Comparison of ENCODE assay signal across 20 cellular contexts in the genomic region with DNA sequence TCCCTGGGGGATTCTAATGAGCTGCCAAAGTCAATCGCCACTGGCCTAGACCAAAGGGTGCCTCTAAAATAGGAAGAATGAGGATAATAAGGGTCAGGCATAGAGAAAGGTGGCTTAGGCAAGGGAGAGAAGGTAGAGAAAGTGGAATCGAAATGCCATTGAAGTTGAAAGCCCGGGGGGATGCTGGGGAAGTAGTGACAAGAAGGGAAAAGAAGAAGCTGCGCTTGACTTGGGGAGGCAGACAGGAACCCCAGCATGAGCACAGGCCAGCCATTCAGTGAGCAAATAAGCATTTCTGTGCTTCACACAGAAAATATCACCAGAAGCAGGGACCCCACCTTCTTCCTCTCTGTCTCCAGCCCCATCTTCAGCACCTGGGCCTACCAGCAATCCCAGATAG. TPM values are rescaled to one million over a fixed set of nuclear protein-coding genes. Genes with fewer than 3 reads are reported as not detected.
DNase-seq lines count a peak whose midpoint lies in the region; ATAC-seq and FAIRE-seq lines count a peak whose summit lies in the region.
"Had no signal": no experiment of that assay in that cellular context is flagged by ENCODE, and none has a peak within 500 bp of the region (broad histone marks: within the 10 kb centered on the region; RNA-seq: fewer than 3 reads in every experiment).

No MANE protein-coding gene starts in this region.

- H3K36me3 ChIP-seq in small intestine (ENCODE audit: control insufficient read depth in 2 of 2, insufficient read depth in 2 of 2, low read length in 2 of 2), result no peaks in the 10 kb centered on the region
- H3K36me3 ChIP-seq: BE2C, brain microvascular endothelial cell had no signal

- 78 to 90% (median 83%) methylated on average over 4 of the region's 4 CpGs for WGBS in small intestine, 3 donors

- peaks cover 39% of the 10 kb centered on the region for H3K4me1 Mint-ChIP-seq in T-helper 1 cell treated with Interleukin-12 subunit alpha and Interleukin-12 subunit beta and Interleukin-4 antibody, amounts not matched to agents 30 μg/mL and 1 μg/mL, for 36 hours (ENCODE audit: low read depth)
- H3K4me1 Mint-ChIP-seq in activated CD4-positive, alpha-beta memory T cell treated with anti-CD3 and anti-CD28 coated beads for 36 hours (ENCODE audit: low read depth), result peaks cover 38% of the 10 kb centered on the region
- peaks cover 45% of the 10 kb centered on the region for H3K4me1 Mint-ChIP-seq in dendritic cell treated with granulocyte-macrophage colony-stimulating factor and Interleukin-4, amounts not matched to agents 40 ng/mL and 50 ng/mL, for 4 days (ENCODE audit: low read depth)
- H3K4me1 Mint-ChIP-seq: H9 had no signal

- H3K27ac ChIP-seq in small intestine (ENCODE audit: low read depth in 1 of 2, low read length in 1 of 2), result peak overlapping the region; percentile 66 to 74
- H3K27ac ChIP-seq: 22Rv1, brain microvascular endothelial cell, dorsolateral prefrontal cortex had no signal

- H3K27ac Mint-ChIP-seq in T-helper 1 cell treated with Interleukin-12 subunit alpha and Interleukin-12 subunit beta and Interleukin-4 antibody, amounts not matched to agents 30 μg/mL and 1 μg/mL, for 36 hours, result peak overlapping the region; percentile 96
- H3K27ac Mint-ChIP-seq in activated CD4-positive, alpha-beta memory T cell treated with anti-CD3 and anti-CD28 coated beads for 36 hours, result peak overlapping the region; percentile 99
- H3K27ac Mint-ChIP-seq in dendritic cell treated with granulocyte-macrophage colony-stimulating factor and Interleukin-4, amounts not matched to agents 40 ng/mL and 50 ng/mL, for 4 days, result peak overlapping the region; percentile 80

- H3K4me3 ChIP-seq in small intestine (ENCODE audit: low read depth in 1 of 2, low read length in 2 of 2), result peak overlapping the region; percentile 24 to 50
- H3K4me3 ChIP-seq: dorsolateral prefrontal cortex had no signal

- no peaks in the 10 kb centered on the region for H3K4me1 ChIP-seq in small intestine (ENCODE audit: control insufficient read depth in 2 of 2, insufficient read depth in 1 of 2, low read depth in 1 of 2, low read length in 1 of 2)
- H3K4me1 ChIP-seq: BE2C had no signal

- POLR2A ChIA-PET in activated CD4-positive, alpha-beta memory T cell treated with anti-CD3 and anti-CD28 coated beads for 36 hours (lab: Charles Lee), result interaction anchor here (1.5 to 19.5 kb wide), 8 partner anchors 11 to 380 kb away, joined by 5 to 803 read pairs (median 32); a partner anchor contains a TSS

- DNase-seq in T-helper 1 cell (no peak), small intestine (no peak), NCI-H1436 (lab: John Stamatoyannopoulos, UW) (no peak), NCI-H446 (lab: John Stamatoyannopoulos, UW) (no peak)
- no peak for DNase-seq in activated CD4-positive, alpha-beta memory T cell treated with anti-CD3 and anti-CD28 coated beads for 36 hours
- DNase-seq: activated CD4-positive, CD25-positive, alpha-beta regulatory T cell treated with anti-CD3 and anti-CD28 coated beads, Interleukin-2, amount 50 U/mL, for 72 hours; BE2C; brain microvascular endothelial cell; dorsolateral prefrontal cortex; H9; kidney; NCI-H1694 treated with DMSO at 0.1 percent for 48 hours; NCI-H510A; SHP77 treated with DMSO at 0.1 percent for 48 hours; T1000 had no signal

- CTCF ChIA-PET in activated CD4-positive, alpha-beta memory T cell treated with anti-CD3 and anti-CD28 coated beads for 36 hours (lab: Charles Lee), result interaction anchor here (1.5 to 6.8 kb wide), 6 partner anchors 8 to 304 kb away, joined by 3 to 60 read pairs (median 10); a partner anchor contains a TSS

- no peaks in the 10 kb centered on the region for H3K9me3 ChIP-seq in small intestine (ENCODE audit: control insufficient read depth, low read depth)
- H3K9me3 ChIP-seq: BE2C had no signal

- intact Hi-C loops in activated CD4-positive, alpha-beta memory T cell treated with anti-CD3 and anti-CD28 coated beads for 36 hours (cut with micrococcal nuclease), result no loop called here
- intact Hi-C loops in dendritic cell treated with granulocyte-macrophage colony-stimulating factor and Interleukin-4, amounts not matched to agents 40 ng/mL and 50 ng/mL, for 4 days (cut with micrococcal nuclease), result no loop called here

- H3K9me3 Mint-ChIP-seq in T-helper 1 cell treated with Interleukin-12 subunit alpha and Interleukin-12 subunit beta and Interleukin-4 antibody, amounts not matched to agents 30 μg/mL and 1 μg/mL, for 36 hours, result no peaks in the 10 kb centered on the region
- H3K9me3 Mint-ChIP-seq in activated CD4-positive, alpha-beta memory T cell treated with anti-CD3 and anti-CD28 coated beads for 36 hours, result no peaks in the 10 kb centered on the region
- no peaks in the 10 kb centered on the region for H3K9me3 Mint-ChIP-seq in dendritic cell treated with granulocyte-macrophage colony-stimulating factor and Interleukin-4, amounts not matched to agents 40 ng/mL and 50 ng/mL, for 4 days
- H3K9me3 Mint-ChIP-seq: H9 had no signal

- no peaks in the 10 kb centered on the region for H3K27me3 ChIP-seq in small intestine (ENCODE audit: control insufficient read depth in 2 of 2, insufficient read depth in 2 of 2, low read length in 2 of 2)
- H3K27me3 ChIP-seq: BE2C, brain microvascular endothelial cell, dorsolateral prefrontal cortex had no signal

- H3K4me3 Mint-ChIP-seq in T-helper 1 cell treated with Interleukin-12 subunit alpha and Interleukin-12 subunit beta and Interleukin-4 antibody, amounts not matched to agents 30 μg/mL and 1 μg/mL, for 36 hours, result peak overlapping the region; percentile 97
- peak overlapping the region; percentile 99 for H3K4me3 Mint-ChIP-seq in activated CD4-positive, alpha-beta memory T cell treated with anti-CD3 and anti-CD28 coated beads for 36 hours
- H3K4me3 Mint-ChIP-seq in dendritic cell treated with granulocyte-macrophage colony-stimulating factor and Interleukin-4, amounts not matched to agents 40 ng/mL and 50 ng/mL, for 4 days, result no peak overlapping the region
- H3K4me3 Mint-ChIP-seq: H9 had no signal

- peaks cover 64% of the 10 kb centered on the region for H3K36me3 Mint-ChIP-seq in T-helper 1 cell treated with Interleukin-12 subunit alpha and Interleukin-12 subunit beta and Interleukin-4 antibody, amounts not matched to agents 30 μg/mL and 1 μg/mL, for 36 hours (ENCODE audit: low read depth)
- peaks cover 76% of the 10 kb centered on the region for H3K36me3 Mint-ChIP-seq in activated CD4-positive, alpha-beta memory T cell treated with anti-CD3 and anti-CD28 coated beads for 36 hours
- H3K36me3 Mint-ChIP-seq in dendritic cell treated with granulocyte-macrophage colony-stimulating factor and Interleukin-4, amounts not matched to agents 40 ng/mL and 50 ng/mL, for 4 days (ENCODE audit: low read depth), result peaks cover 4% of the 10 kb centered on the region

- no peaks in the 10 kb centered on the region for H3K27me3 Mint-ChIP-seq in T-helper 1 cell treated with Interleukin-12 subunit alpha and Interleukin-12 subunit beta and Interleukin-4 antibody, amounts not matched to agents 30 μg/mL and 1 μg/mL, for 36 hours (ENCODE audit: low read depth)
- no peaks in the 10 kb centered on the region for H3K27me3 Mint-ChIP-seq in activated CD4-positive, alpha-beta memory T cell treated with anti-CD3 and anti-CD28 coated beads for 36 hours
- no peaks in the 10 kb centered on the region for H3K27me3 Mint-ChIP-seq in dendritic cell treated with granulocyte-macrophage colony-stimulating factor and Interleukin-4, amounts not matched to agents 40 ng/mL and 50 ng/mL, for 4 days

- FAIRE-seq in small intestine (lab: Jason Lieb, UNC), result no peak
- FAIRE-seq: kidney had no signal

- no peak for ATAC-seq in HG03095 (IDR thresholded peaks at IDR 0.05; ENCODE audit: unreplicated experiment)
- ATAC-seq: sciatic nerve had no signal

RNA-seq across cellular contexts. Expression of a gene that starts 1.5 kb away (rescaled TPM):
- 100 to 1,000 TPM; 335 to 355 TPM for total RNA-seq in activated CD4-positive, alpha-beta memory T cell treated with anti-CD3 and anti-CD28 coated beads for 36 hours
- 10 to 100 TPM in 1 of 3 donors, 1 to 10 TPM in 2; 3.9 to 14.9 (median 6.3) TPM for polyA plus RNA-seq in small intestine
- total RNA-seq: H9 had no signal
